Comparison of ENCODE assay signal across 1 cellular context in the genomic region with DNA sequence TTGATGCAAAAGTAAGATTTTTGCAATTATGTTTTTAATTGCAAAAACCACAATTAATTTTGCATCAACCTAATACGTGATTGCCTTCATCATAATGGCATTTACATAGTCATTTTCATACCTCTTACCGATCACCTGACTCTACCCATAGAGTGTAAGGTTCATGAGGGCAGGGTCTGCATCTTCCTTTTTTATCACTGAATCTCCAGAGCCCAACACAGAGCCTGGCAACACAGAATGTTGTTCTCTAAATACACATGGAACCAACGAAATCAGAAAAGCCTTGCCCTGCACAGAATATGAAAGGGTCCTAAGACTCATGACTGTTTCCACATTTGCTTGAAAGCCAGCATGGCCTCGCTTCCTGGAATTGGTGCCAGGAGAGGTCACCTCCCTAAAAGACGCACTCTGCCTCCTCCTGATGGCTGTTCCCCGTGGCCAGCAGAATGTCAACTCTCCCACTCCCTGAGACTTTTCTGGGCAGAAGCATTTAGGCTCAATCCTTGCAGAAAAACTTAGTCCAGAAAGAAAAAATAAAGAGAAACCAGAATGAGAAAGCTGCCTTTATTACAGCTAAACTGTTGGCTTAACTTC.
TF ChIP-seq lines count a peak whose summit lies in the region.

No MANE protein-coding gene starts in this region.

TF ChIP-seq in K562, 482 proteins besides CTCF, POLR2A, EP300 and RAD21 (continued from another document):
- TF ChIP-seq, protein P1, sequence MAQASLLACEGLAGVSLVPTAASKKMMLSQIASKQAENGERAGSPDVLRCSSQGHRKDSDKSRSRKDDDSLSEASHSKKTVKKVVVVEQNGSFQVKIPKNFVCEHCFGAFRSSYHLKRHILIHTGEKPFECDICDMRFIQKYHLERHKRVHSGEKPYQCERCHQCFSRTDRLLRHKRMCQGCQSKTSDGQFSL (CRISPR knock-in tag; IDR thresholded peaks at IDR 0.05), result no peak
- TF ChIP-seq, protein P1 (tag; IDR thresholded peaks at IDR 0.05), result no peak
- TF ChIP-seq POLR3G (IDR thresholded peaks at IDR 0.05; ENCODE audit: extremely low read depth, insufficient read length, insufficient replicate concordance), result no peak
- TF ChIP-seq PHF21A (IDR thresholded peaks at IDR 0.05; ENCODE audit: borderline replicate concordance, low read depth), result no peak
- TF ChIP-seq, protein P2, sequence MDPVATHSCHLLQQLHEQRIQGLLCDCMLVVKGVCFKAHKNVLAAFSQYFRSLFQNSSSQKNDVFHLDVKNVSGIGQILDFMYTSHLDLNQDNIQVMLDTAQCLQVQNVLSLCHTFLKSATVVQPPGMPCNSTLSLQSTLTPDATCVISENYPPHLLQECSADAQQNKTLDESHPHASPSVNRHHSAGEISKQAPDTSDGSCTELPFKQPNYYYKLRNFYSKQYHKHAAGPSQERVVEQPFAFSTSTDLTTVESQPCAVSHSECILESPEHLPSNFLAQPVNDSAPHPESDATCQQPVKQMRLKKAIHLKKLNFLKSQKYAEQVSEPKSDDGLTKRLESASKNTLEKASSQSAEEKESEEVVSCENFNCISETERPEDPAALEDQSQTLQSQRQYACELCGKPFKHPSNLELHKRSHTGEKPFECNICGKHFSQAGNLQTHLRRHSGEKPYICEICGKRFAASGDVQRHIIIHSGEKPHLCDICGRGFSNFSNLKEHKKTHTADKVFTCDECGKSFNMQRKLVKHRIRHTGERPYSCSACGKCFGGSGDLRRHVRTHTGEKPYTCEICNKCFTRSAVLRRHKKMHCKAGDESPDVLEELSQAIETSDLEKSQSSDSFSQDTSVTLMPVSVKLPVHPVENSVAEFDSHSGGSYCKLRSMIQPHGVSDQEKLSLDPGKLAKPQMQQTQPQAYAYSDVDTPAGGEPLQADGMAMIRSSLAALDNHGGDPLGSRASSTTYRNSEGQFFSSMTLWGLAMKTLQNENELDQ (CRISPR knock-in tag; IDR thresholded peaks at IDR 0.05; ENCODE audit: borderline replicate concordance), result no peak
- TF ChIP-seq, protein P3, sequence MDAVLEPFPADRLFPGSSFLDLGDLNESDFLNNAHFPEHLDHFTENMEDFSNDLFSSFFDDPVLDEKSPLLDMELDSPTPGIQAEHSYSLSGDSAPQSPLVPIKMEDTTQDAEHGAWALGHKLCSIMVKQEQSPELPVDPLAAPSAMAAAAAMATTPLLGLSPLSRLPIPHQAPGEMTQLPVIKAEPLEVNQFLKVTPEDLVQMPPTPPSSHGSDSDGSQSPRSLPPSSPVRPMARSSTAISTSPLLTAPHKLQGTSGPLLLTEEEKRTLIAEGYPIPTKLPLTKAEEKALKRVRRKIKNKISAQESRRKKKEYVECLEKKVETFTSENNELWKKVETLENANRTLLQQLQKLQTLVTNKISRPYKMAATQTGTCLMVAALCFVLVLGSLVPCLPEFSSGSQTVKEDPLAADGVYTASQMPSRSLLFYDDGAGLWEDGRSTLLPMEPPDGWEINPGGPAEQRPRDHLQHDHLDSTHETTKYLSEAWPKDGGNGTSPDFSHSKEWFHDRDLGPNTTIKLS (IDR thresholded peaks at IDR 0.05; ENCODE audit: borderline replicate concordance, low read depth), result no peak
- TF ChIP-seq, protein P4, sequence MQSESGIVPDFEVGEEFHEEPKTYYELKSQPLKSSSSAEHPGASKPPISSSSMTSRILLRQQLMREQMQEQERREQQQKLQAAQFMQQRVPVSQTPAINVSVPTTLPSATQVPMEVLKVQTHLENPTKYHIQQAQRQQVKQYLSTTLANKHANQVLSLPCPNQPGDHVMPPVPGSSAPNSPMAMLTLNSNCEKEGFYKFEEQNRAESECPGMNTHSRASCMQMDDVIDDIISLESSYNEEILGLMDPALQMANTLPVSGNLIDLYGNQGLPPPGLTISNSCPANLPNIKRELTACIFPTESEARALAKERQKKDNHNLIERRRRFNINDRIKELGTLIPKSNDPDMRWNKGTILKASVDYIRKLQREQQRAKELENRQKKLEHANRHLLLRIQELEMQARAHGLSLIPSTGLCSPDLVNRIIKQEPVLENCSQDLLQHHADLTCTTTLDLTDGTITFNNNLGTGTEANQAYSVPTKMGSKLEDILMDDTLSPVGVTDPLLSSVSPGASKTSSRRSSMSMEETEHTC (IDR thresholded peaks at IDR 0.05), result no peak
